Comparison of ENCODE assay signal across 8 cellular contexts in genomic region chr22:36546092-36546804, GRCh38. TPM values are rescaled to one million over a fixed set of nuclear protein-coding genes. Genes with fewer than 3 reads are reported as not detected.
DNase-seq lines count a peak whose midpoint lies in the region; ATAC-seq, FAIRE-seq and TF ChIP-seq lines count a peak whose summit lies in the region.

No MANE protein-coding gene starts in this region.

- H3K23ac ChIP-seq in H1 (ENCODE audit: insufficient read length): no peak overlapping the region

- no peak overlapping the region for H4K5ac ChIP-seq in H1 (ENCODE audit: insufficient read length, low read depth, low read length)

- H2AK5ac ChIP-seq in H1 (ENCODE audit: low read depth, low read length): no peak overlapping the region

- no peaks in the 10 kb centered on the region; the same call in 1 of the 2 replicates for H3K23me2 ChIP-seq in H1 (ENCODE audit: low read depth, low read length)

- H2AFZ ChIP-seq in Loucy (ENCODE audit: low read length): peak overlapping the region; percentile 60
- H2AFZ ChIP-seq in SU-DHL-6 (ENCODE audit: low read depth, low read length, severe bottlenecking): no peak overlapping the region
- peak overlapping the region; percentile 86; the same call in 1 of the 2 replicates for H2AFZ ChIP-seq in H1 (ENCODE audit: low read length)

- H4K91ac ChIP-seq in H1 (replicated peaks; ENCODE audit: insufficient read length, low read length): no peak overlapping the region

- no peak overlapping the region for H2BK20ac ChIP-seq in H1 (ENCODE audit: low read length)

- H4K20me1 ChIP-seq in Loucy (ENCODE audit: insufficient read depth, low read length, poor library complexity, severe bottlenecking): no peaks in the 10 kb centered on the region
- H4K20me1 ChIP-seq in SU-DHL-6 (ENCODE audit: low read depth, low read length): no peaks in the 10 kb centered on the region
- no peaks in the 10 kb centered on the region for H4K20me1 ChIP-seq in H1 (replicated peaks in 1 of 2; ENCODE audit: control insufficient read depth in 1 of 2, insufficient read depth in 2 of 2, low read length in 2 of 2)

- FAIRE-seq in H1 (lab: Jason Lieb, UNC): peak; percentile 93

- no peaks in the 10 kb centered on the region for H3K79me2 ChIP-seq in Loucy (ENCODE audit: insufficient read depth, low read length)
- H3K79me2 ChIP-seq in SU-DHL-6 (ENCODE audit: insufficient read depth, low read length): no peaks in the 10 kb centered on the region
- H3K79me2 ChIP-seq in H1 (ENCODE audit: control insufficient read depth in 1 of 2, insufficient read depth in 2 of 2, low read length in 2 of 2): no peaks in the 10 kb centered on the region

- 44% methylated on average over 23 of the region's 23 CpGs; no CpG with 5 or more reads in 1 of the 2 experiments for WGBS in H1 (ENCODE audit: extremely low coverage in 1 of 2, insufficient coverage in 1 of 2, insufficient read length in 1 of 2, insufficient replicate concordance in 2 of 2, low coverage in 1 of 2, low lambda C conversion rate in 2 of 2, missing lambda C conversion rate in 1 of 2), 2 experiments
- WGBS in stomach, 5 donors: 20 to 31% (median 26%) methylated on average over 19 to 23 of the region's 23 CpGs

- H3K9me3 ChIP-seq in Loucy (ENCODE audit: insufficient read depth, low read depth, low read length) (no peaks in the 10 kb centered on the region), SU-DHL-6 (ENCODE audit: insufficient read depth, low read length) (no peaks in the 10 kb centered on the region), H1 (ENCODE audit: insufficient read depth in 2 of 2, low read depth in 1 of 2, low read length in 1 of 2) (no peaks in the 10 kb centered on the region), stomach (no peaks in the 10 kb centered on the region)

- TF ChIP-seq EP300 in H1 (IDR thresholded peaks at IDR 0.05; ENCODE audit: borderline replicate concordance in 1 of 2, low read depth in 2 of 2, low read length in 2 of 2) (no peak), stomach (IDR thresholded peaks at IDR 0.05) (no peak)

- no peak overlapping the region for H3K4me3 ChIP-seq in Loucy (ENCODE audit: low read length, poor library complexity, severe bottlenecking)
- no peak overlapping the region for H3K4me3 ChIP-seq in SU-DHL-6 (ENCODE audit: insufficient read depth, low read length, poor library complexity, severe bottlenecking)
- H3K4me3 ChIP-seq in H1 (ENCODE audit: extremely low read depth in 1 of 4, insufficient read depth in 2 of 4, low read depth in 3 of 4, low read length in 4 of 4): peak overlapping the region in 1 of 4 experiments; percentile 18; a peak in 2 of 8 replicates
- no peak overlapping the region for H3K4me3 ChIP-seq in stomach

- TF ChIP-seq RAD21 in H1 (IDR thresholded peaks at IDR 0.05 in 1 of 2, conservative IDR thresholded peaks at IDR 0.05 in 1 of 2; ENCODE audit: low read depth in 2 of 2, low read length in 2 of 2): peak; percentile 89 to 90

- H3F3A ChIP-seq in Loucy (ENCODE audit: low read depth) (no peaks in the 10 kb centered on the region), SU-DHL-6 (ENCODE audit: insufficient read depth) (no peaks in the 10 kb centered on the region)

- H3K9me2 ChIP-seq in Loucy (replicated peaks; ENCODE audit: low read depth, low read length): no peaks in the 10 kb centered on the region
- no peaks in the 10 kb centered on the region for H3K9me2 ChIP-seq in SU-DHL-6 (replicated peaks; ENCODE audit: insufficient read depth, low read length)

- H2BK12ac ChIP-seq in H1 (ENCODE audit: low read depth, low read length): no peak overlapping the region

- no peak overlapping the region for H3K14ac ChIP-seq in H1 (ENCODE audit: insufficient read length)

- CTCF ChIA-PET in H1 (lab: Charles Lee; ENCODE audit: partially characterized antibody): interaction anchor here (0.6 to 5.4 kb wide), 27 partner anchors 9 to 474 kb away, joined by 3 to 43 read pairs (median 5); no protein-coding TSS in a partner anchor

- H3K27ac ChIP-seq in SU-DHL-6 (ENCODE audit: low read depth, low read length) (no peak overlapping the region), H1 (ENCODE audit: low read depth, low read length) (no peak overlapping the region), stomach (no peak overlapping the region)

- H3K18ac ChIP-seq in H1 (ENCODE audit: extremely low read depth, low read length): no peak overlapping the region

- no peak overlapping the region for H2BK5ac ChIP-seq in H1 (ENCODE audit: low read depth, low read length)

- H3K79me1 ChIP-seq in H1 (ENCODE audit: low read depth, low read length): no peaks in the 10 kb centered on the region

- H3K36me3 ChIP-seq in Loucy (ENCODE audit: insufficient read depth, low read length): no peaks in the 10 kb centered on the region
- H3K36me3 ChIP-seq in SU-DHL-6 (ENCODE audit: low read length): no peaks in the 10 kb centered on the region
- H3K36me3 ChIP-seq in H1 (ENCODE audit: control insufficient read depth in 2 of 4, insufficient read depth in 4 of 4, low read length in 3 of 4): no peaks in the 10 kb centered on the region
- no peaks in the 10 kb centered on the region for H3K36me3 ChIP-seq in stomach

- no peaks in the 10 kb centered on the region for H3K27me3 ChIP-seq in Loucy (ENCODE audit: insufficient read depth, low read length, poor library complexity, severe bottlenecking)
- H3K27me3 ChIP-seq in SU-DHL-6 (ENCODE audit: low read length): no peaks in the 10 kb centered on the region
- H3K27me3 ChIP-seq in H1 (replicated peaks in 1 of 4; ENCODE audit: control insufficient read depth in 3 of 4, extremely low read depth in 1 of 4, insufficient read depth in 3 of 4, low read length in 3 of 4): no peaks in the 10 kb centered on the region; a peak in 2 of 7 replicates
- peaks cover 0 to 62% (median 27%) of the 10 kb centered on the region in 3 donors for H3K27me3 ChIP-seq in stomach

- no peak overlapping the region for H3K4ac ChIP-seq in H1 (replicated peaks; ENCODE audit: insufficient read length, low read depth, low read length)

- H3K4me2 ChIP-seq in Loucy (ENCODE audit: low read depth, low read length, poor library complexity, severe bottlenecking) (no peak overlapping the region), SU-DHL-6 (ENCODE audit: low read depth, low read length, poor library complexity, severe bottlenecking) (no peak overlapping the region), H1 (ENCODE audit: insufficient read depth in 1 of 2, low read depth in 2 of 2, low read length in 2 of 2) (peak overlapping the region in 1 of 2 experiments; percentile 61; a peak in 2 of 4 replicates)

- TF ChIP-seq CTCF in Loucy (conservative IDR thresholded peaks at IDR 0.05; ENCODE audit: low read length) (peak; percentile 66), SU-DHL-6 (IDR thresholded peaks at IDR 0.05; ENCODE audit: insufficient read depth, low read length, poor library complexity, severe bottlenecking) (peak; percentile 43), H1 (IDR thresholded peaks at IDR 0.05; ENCODE audit: control extremely low read depth in 1 of 3, insufficient read depth in 1 of 3, low read depth in 1 of 3, low read length in 3 of 3) (peak; percentile 78 to 89 (median 81)), stomach (IDR thresholded peaks at IDR 0.05) (peak in 2 of 7 experiments; percentile 26 to 43)

- peak overlapping the region; percentile 93; the same call in 1 of the 2 replicates for H2BK15ac ChIP-seq in H1 (ENCODE audit: low read length)

- intact Hi-C loops in stomach (cut with DNase I; ENCODE audit: low total_unique reads): no loop called here

- no peak overlapping the region for H2BK120ac ChIP-seq in H1 (replicated peaks; ENCODE audit: low read depth, low read length)

- no peak for ATAC-seq in HG02588 (IDR thresholded peaks at IDR 0.05; ENCODE audit: unreplicated experiment)

- H3K4me1 ChIP-seq in Loucy (ENCODE audit: insufficient read depth, low read length, poor library complexity, severe bottlenecking) (no peaks in the 10 kb centered on the region), H1 (replicated peaks in 1 of 4; ENCODE audit: control insufficient read depth in 3 of 4, insufficient read depth in 4 of 4, low read length in 3 of 4) (peaks cover 0 to 12% (median 3%) of the 10 kb centered on the region in 4 experiments; a peak in 4 of 7 replicates), stomach (peaks cover 0 to 10% (median 3%) of the 10 kb centered on the region in 4 donors)

- no peak overlapping the region for H3K9ac ChIP-seq in Loucy (ENCODE audit: low read depth, low read length, poor library complexity, severe bottlenecking)
- H3K9ac ChIP-seq in SU-DHL-6 (ENCODE audit: low read length): no peak overlapping the region
- no peak overlapping the region for H3K9ac ChIP-seq in H1 (replicated peaks in 1 of 4; ENCODE audit: extremely low read depth in 1 of 4, low read depth in 3 of 4, low read length in 3 of 4)

- TF ChIP-seq POLR2A in H1 (IDR thresholded peaks at IDR 0.05; ENCODE audit: control extremely low read depth in 1 of 2, low read depth in 2 of 2, low read length in 2 of 2) (no peak), stomach (IDR thresholded peaks at IDR 0.05) (no peak)

- POLR2A ChIA-PET in H1 (lab: Charles Lee; ENCODE audit: partially characterized antibody): no interaction called here

- no peak overlapping the region for H4K8ac ChIP-seq in H1 (ENCODE audit: extremely low read depth, insufficient read depth, low read length)

- no peak overlapping the region for H3K56ac ChIP-seq in H1 (replicated peaks; ENCODE audit: insufficient read length, low read depth, low read length)

- DNase-seq in NCI-H146 (lab: John Stamatoyannopoulos, UW) (peak; percentile 41), NCI-H146 treated with DMSO at 0.1 percent for 48 hours (lab: John Stamatoyannopoulos, UW; ENCODE audit: unreplicated experiment) (no peak), H1 (ENCODE audit: low read depth in 1 of 2, low spot score in 2 of 2) (peak; percentile 51 to 65), midbrain (lab: John Stamatoyannopoulos, UW) (peak; percentile 10), stomach (no peak)

RNA-seq across cellular contexts. Expression of gene EIF3D, which starts 17.3 kb away (rescaled TPM):
- 195 and 196 TPM in 2 replicates for total RNA-seq in H1 (2021; fragmentation: NEBNext Ultra II Directional; extraction: Animal tissue kit (Norgen Biotek cat#: 25700))
- polyA plus RNA-seq in H1 (2011; rRNA removed): 329 and 408 TPM in 2 replicates
- 482 TPM for polyA plus RNA-seq in H1 (2011; cell fraction: cytosol; rRNA removed)
- 437 TPM for polyA plus RNA-seq in H1 (2011; cell fraction: nucleus; rRNA removed)
- polyA plus RNA-seq in H1 (2012, experiment 1 of 2): 214 to 312 TPM (median 300 TPM) in 4 replicates
- polyA plus RNA-seq in H1 (2012, experiment 2 of 2): 95.3 TPM
- 142 TPM for polyA plus RNA-seq in H1 (2013, experiment 1 of 2)
- 137 TPM for polyA plus RNA-seq in H1 (2013, experiment 2 of 2)
- 459 and 470 TPM in 2 replicates for polyA minus RNA-seq in H1 (2011; rRNA and poly(A)+ RNA removed)
- 274 TPM for polyA minus RNA-seq in H1 (2011; cell fraction: cytosol; rRNA and poly(A)+ RNA removed)
- 176 TPM for polyA minus RNA-seq in H1 (2011; cell fraction: nucleus; rRNA and poly(A)+ RNA removed)
- 100 to 1,000 TPM in 4 of 5 donors, 10 to 100 TPM in 1; 80.4 to 212 (median 160) TPM for total RNA-seq in stomach
- polyA plus RNA-seq in stomach: 100 to 1,000 TPM; 172 to 242 (median 230) TPM

RNA-seq across cellular contexts. Expression of gene FOXRED2, which starts 39.4 kb away (rescaled TPM):
- total RNA-seq in H1 (2021; fragmentation: NEBNext Ultra II Directional; extraction: Animal tissue kit (Norgen Biotek cat#: 25700)): 27.8 and 31.5 TPM in 2 replicates
- 11.5 and 17.1 TPM in 2 replicates for polyA plus RNA-seq in H1 (2011; rRNA removed)
- polyA plus RNA-seq in H1 (2011; cell fraction: cytosol; rRNA removed): 6.6 TPM
- 14.6 TPM for polyA plus RNA-seq in H1 (2011; cell fraction: nucleus; rRNA removed)
- polyA plus RNA-seq in H1 (2012, experiment 1 of 2): 11.1 to 19.7 TPM (median 14.2 TPM) in 4 replicates
- 15.2 TPM for polyA plus RNA-seq in H1 (2012, experiment 2 of 2)
- 16.3 TPM for polyA plus RNA-seq in H1 (2013, experiment 1 of 2)
- 18.0 TPM for polyA plus RNA-seq in H1 (2013, experiment 2 of 2)
- 10.5 and 14.3 TPM in 2 replicates for polyA minus RNA-seq in H1 (2011; rRNA and poly(A)+ RNA removed)
- polyA minus RNA-seq in H1 (2011; cell fraction: cytosol; rRNA and poly(A)+ RNA removed): 12.0 TPM
- 13.3 TPM for polyA minus RNA-seq in H1 (2011; cell fraction: nucleus; rRNA and poly(A)+ RNA removed)
- total RNA-seq in stomach: 10 to 100 TPM in 1 of 5 donors, 1 to 10 TPM in 4; 2.9 to 17.5 (median 6.5) TPM
- polyA plus RNA-seq in stomach: 1 to 10 TPM in 2 of 3 donors, under 1 TPM in 1; 0.76 to 2.5 (median 1.9) TPM

Comparison
In these comparisons a context has a peak if more than half of its experiments do, and no peak if none do; other contexts are left out.
1. DNase-seq: peak in NCI-H146 (single experiment), H1 (2 of 2) and midbrain (single experiment); none in NCI-H146 treated with DMSO at 0.1 percent for 48 hours (single experiment) and stomach (single experiment).